ENCODE assay signal across 16 cellular contexts in genomic region chr7:117098457-117098856, GRCh38.
A peak's percentile ranks its signal among the peaks of the same experiment; 100 is the strongest.
DNase-seq lines count a peak whose midpoint lies in the region; ATAC-seq and TF ChIP-seq lines count a peak whose summit lies in the region.
"Had no signal": no experiment of that assay in that cellular context is flagged by ENCODE, and none has a peak within 500 bp of the region (broad histone marks: within the 10 kb centered on the region; RNA-seq: fewer than 3 reads in every experiment).

No MANE protein-coding gene starts in this region.

- H3K4me2 ChIP-seq in Karpas-422 (ENCODE audit: low read depth, low read length, poor library complexity, severe bottlenecking): no peak overlapping the region
- H3K4me2 ChIP-seq: PC-9 had no signal

- no peaks in the 10 kb centered on the region for H3K36me3 ChIP-seq in Karpas-422 (ENCODE audit: insufficient read depth, low read length)
- H3K36me3 ChIP-seq in esophagus muscularis mucosa: no peaks in the 10 kb centered on the region
- H3K36me3 ChIP-seq: BE2C, pancreas had no signal

- TF ChIP-seq POLR2A in esophagus muscularis mucosa (IDR thresholded peaks at IDR 0.05; ENCODE audit: low read depth): no peak

- WGBS in esophagus muscularis mucosa: 23% methylated on average over 1 of the region's 1 CpG

- TF ChIP-seq CTCF in esophagus muscularis mucosa (IDR thresholded peaks at IDR 0.05): no peak

- H3K79me2 ChIP-seq in Karpas-422 (ENCODE audit: low read length): no peaks in the 10 kb centered on the region

- H3K9me2 ChIP-seq in Karpas-422 (replicated peaks; ENCODE audit: insufficient read depth, low read length): no peaks in the 10 kb centered on the region

- H3K4me3 ChIP-seq in Karpas-422 (ENCODE audit: low read length) (no peak overlapping the region), esophagus muscularis mucosa (no peak overlapping the region)
- H3K4me3 ChIP-seq: lung, pancreas, PC-9 had no signal

- H2AFZ ChIP-seq in Karpas-422 (ENCODE audit: low read length): no peak overlapping the region
- H2AFZ ChIP-seq: PC-9 had no signal

- H3K4me1 ChIP-seq in Karpas-422 (ENCODE audit: low read length) (no peaks in the 10 kb centered on the region), esophagus muscularis mucosa (peaks cover 0 to 8% (median 4%) of the 10 kb centered on the region in 4 donors)
- H3K4me1 ChIP-seq: BE2C had no signal

- no peak overlapping the region for H3K27ac ChIP-seq in Karpas-422 (ENCODE audit: low read length)
- H3K27ac ChIP-seq in esophagus muscularis mucosa (replicated peaks in 1 of 4): no peak overlapping the region
- H3K27ac ChIP-seq: pancreas, PC-9 had no signal

- TF ChIP-seq EP300 in esophagus muscularis mucosa (IDR thresholded peaks at IDR 0.05): no peak

- no peaks in the 10 kb centered on the region for H3K27me3 ChIP-seq in Karpas-422 (ENCODE audit: low read length)
- no peaks in the 10 kb centered on the region for H3K27me3 ChIP-seq in esophagus muscularis mucosa
- H3K27me3 ChIP-seq: BE2C, pancreas had no signal

- ATAC-seq in GM21737 (IDR thresholded peaks at IDR 0.05; ENCODE audit: unreplicated experiment): no peak
- ATAC-seq in HG02798 (IDR thresholded peaks at IDR 0.05; ENCODE audit: poor library complexity, unreplicated experiment): no peak
- ATAC-seq: activated CD8-positive, alpha-beta T cell treated with anti-CD3 and anti-CD28 coated beads, Interleukin-2, amount 10 ng/mL, durations not matched to agents 7 days and 5 days had no signal

- H3K9me3 ChIP-seq in Karpas-422 (ENCODE audit: low read length) (no peaks in the 10 kb centered on the region), esophagus muscularis mucosa (no peaks in the 10 kb centered on the region)
- H3K9me3 ChIP-seq: BE2C, pancreas had no signal

- H4K20me1 ChIP-seq in Karpas-422 (ENCODE audit: insufficient read depth, low read depth, low read length): no peaks in the 10 kb centered on the region

- no peak overlapping the region for H3K9ac ChIP-seq in Karpas-422 (ENCODE audit: low read length)

- intact Hi-C loops in esophagus muscularis mucosa (cut with DNase I): no loop called here

- peak; percentile 71 for DNase-seq in AG08396 (ENCODE audit: low spot score)
- DNase-seq in Karpas-422: peak; percentile 5
- peak; percentile 43 for DNase-seq in brain pericyte (ENCODE audit: low read depth, low spot score)
- DNase-seq in iris pigment epithelial cell (ENCODE audit: low read depth): peak; percentile 97
- no peak for DNase-seq in NCI-H146 (lab: John Stamatoyannopoulos, UW)
- no peak for DNase-seq in esophagus muscularis mucosa (ENCODE audit: extremely low spot score)
- DNase-seq: activated CD8-positive, alpha-beta T cell treated with anti-CD3 and anti-CD28 coated beads, Interleukin-2, amount 10 ng/mL, durations not matched to agents 7 days and 5 days; activated naive CD4-positive, alpha-beta T cell treated with Interleukin-2 at 50 U/mL for 16 hours; BE2C; NCI-H345; pancreas; PC-9; T1000 had no signal

Comparison
In these comparisons a context has a peak if more than half of its experiments do, and no peak if none do; other contexts are left out.
1. DNase-seq: peak in AG08396 (single experiment), Karpas-422 (single experiment), brain pericyte (single experiment) and iris pigment epithelial cell (single experiment); none in NCI-H146 (single experiment) and esophagus muscularis mucosa (single experiment).